In genomic region chr12:118763239-118763638, GRCh38 we compare ENCODE assay signal across 2 cellular contexts.
TF ChIP-seq lines count a peak whose summit lies in the region.

No MANE protein-coding gene starts in this region.

TF ChIP-seq in SK-N-SH, 30 proteins besides CTCF, POLR2A, EP300 and RAD21 (continued from another document):
- TF ChIP-seq PBX3 (IDR thresholded peaks at IDR 0.05) (no peak), USF1 (IDR thresholded peaks at IDR 0.05; ENCODE audit: borderline replicate concordance, low read depth) (no peak), GATA2 (CRISPR knock-in tag; IDR thresholded peaks at IDR 0.05) (peak; percentile 74), ZBTB33 (IDR thresholded peaks at IDR 0.05; ENCODE audit: borderline replicate concordance, low read depth) (no peak), MXI1 (IDR thresholded peaks at IDR 0.05; ENCODE audit: low read depth, low read length) (0 out of 2 replicates have a peak, but pooled peaks have one; percentile 21), IRF3 (IDR thresholded peaks at IDR 0.05; ENCODE audit: low read depth, low read length) (no peak)
TF ChIP-seq in SK-N-SH: peak in this region for 2.

TF ChIP-seq in SK-N-SH treated with all-trans-retinoic acid at 6 μM for 48 hours, 23 proteins besides CTCF, POLR2A, EP300 and RAD21 (continued from another document):
- no peak for TF ChIP-seq POU6F1 (CRISPR knock-in tag; IDR thresholded peaks at IDR 0.05; ENCODE audit: borderline replicate concordance, low read depth)
- TF ChIP-seq SNAI2 (CRISPR knock-in tag; IDR thresholded peaks at IDR 0.05), result no peak
- TF ChIP-seq TSHZ2 (CRISPR knock-in tag; IDR thresholded peaks at IDR 0.05), result no peak
- TF ChIP-seq ZFP30 (CRISPR knock-in tag; IDR thresholded peaks at IDR 0.05), result no peak
- no peak for TF ChIP-seq CSRNP3 (CRISPR knock-in tag; IDR thresholded peaks at IDR 0.05)
- TF ChIP-seq ZNF8 (CRISPR knock-in tag; IDR thresholded peaks at IDR 0.05), result no peak
- TF ChIP-seq CSDC2 (CRISPR knock-in tag; IDR thresholded peaks at IDR 0.05), result no peak
- no peak for TF ChIP-seq TCF4 (CRISPR knock-in tag; IDR thresholded peaks at IDR 0.05; ENCODE audit: borderline replicate concordance)
- no peak for TF ChIP-seq ZNF565 (CRISPR knock-in tag; conservative IDR thresholded peaks at IDR 0.05; ENCODE audit: low read depth)
- no peak for TF ChIP-seq ISL1 (CRISPR knock-in tag; IDR thresholded peaks at IDR 0.05)
